Comparison of ENCODE assay signal across 20 cellular contexts in genomic region chr11:99535819-99536218, GRCh38.
DNase-seq lines count a peak whose midpoint lies in the region; ATAC-seq, FAIRE-seq and TF ChIP-seq lines count a peak whose summit lies in the region.
"Had no signal": no experiment of that assay in that cellular context is flagged by ENCODE, and none has a peak within 500 bp of the region (broad histone marks: within the 10 kb centered on the region; RNA-seq: fewer than 3 reads in every experiment).

No MANE protein-coding gene starts in this region.

- intact Hi-C loops in activated CD4-positive, alpha-beta memory T cell treated with anti-CD3 and anti-CD28 coated beads for 36 hours (cut with micrococcal nuclease) = no loop called here
- intact Hi-C loops in pancreas (cut with DNase I) = no loop called here

- H3K27me3 Mint-ChIP-seq in activated CD4-positive, alpha-beta memory T cell treated with anti-CD3 and anti-CD28 coated beads for 36 hours = no peaks in the 10 kb centered on the region
- H3K27me3 Mint-ChIP-seq: activated naive CD8-positive, alpha-beta T cell; natural killer cell treated with Interleukin-12 subunit alpha and Interleukin-12 subunit beta and Interleukin-15 and Interleukin-18, amount 100 ng/mL, for 72 hours; T-helper 17 cell had no signal

- POLR2A ChIA-PET in activated CD4-positive, alpha-beta memory T cell treated with anti-CD3 and anti-CD28 coated beads for 36 hours (lab: Charles Lee) = no interaction called here

- no peak overlapping the region for H3K27ac Mint-ChIP-seq in activated CD4-positive, alpha-beta memory T cell treated with anti-CD3 and anti-CD28 coated beads for 36 hours
- H3K27ac Mint-ChIP-seq: activated naive CD8-positive, alpha-beta T cell; natural killer cell treated with Interleukin-12 subunit alpha and Interleukin-12 subunit beta and Interleukin-15 and Interleukin-18, amount 100 ng/mL, for 72 hours; T-helper 17 cell had no signal

- no peak for DNase-seq in activated CD4-positive, alpha-beta memory T cell treated with anti-CD3 and anti-CD28 coated beads for 36 hours
- DNase-seq in GM13976 (ENCODE audit: low spot score) (no peak), HUDEP-2 (lab: John Stamatoyannopoulos, UW; ENCODE audit: unreplicated experiment in 76 of 76) (no peak), pancreas (no peak)
- DNase-seq: activated CD4-positive, CD25-positive, alpha-beta regulatory T cell treated with anti-CD3 and anti-CD28 coated beads, Interleukin-2, amount 50 U/mL, for 72 hours; activated CD8-positive, alpha-beta memory T cell treated with anti-CD3 and anti-CD28 coated beads, Interleukin-2, amount 50 U/mL, for 48 hours; effector CD4-positive, alpha-beta T cell; HCEC 1CT; NCI-H187; NCI-H748 treated with DMSO at 0.1 percent for 48 hours; T-helper 17 cell had no signal

- peaks cover 12% of the 10 kb centered on the region for H3K9me3 Mint-ChIP-seq in activated CD4-positive, alpha-beta memory T cell treated with anti-CD3 and anti-CD28 coated beads for 36 hours

- 32 to 50% methylated on average over 2 of the region's 2 CpGs for WGBS in pancreas, 2 donors

- H3K4me1 Mint-ChIP-seq in activated CD4-positive, alpha-beta memory T cell treated with anti-CD3 and anti-CD28 coated beads for 36 hours (ENCODE audit: low read depth) = no peaks in the 10 kb centered on the region
- H3K4me1 Mint-ChIP-seq: T-helper 17 cell had no signal

- no peaks in the 10 kb centered on the region for H3K36me3 ChIP-seq in pancreas
- H3K36me3 ChIP-seq: breast epithelium, suprapubic skin had no signal

- H3K4me3 ChIP-seq in pancreas = no peak overlapping the region
- H3K4me3 ChIP-seq: breast epithelium, lung, suprapubic skin had no signal

- H3K4me1 ChIP-seq in pancreas = no peaks in the 10 kb centered on the region
- H3K4me1 ChIP-seq: breast epithelium, suprapubic skin had no signal

- no peak overlapping the region for H3K27ac ChIP-seq in pancreas
- H3K27ac ChIP-seq: breast epithelium, suprapubic skin had no signal

- FAIRE-seq in pancreas (lab: Jason Lieb, UNC) = no peak

- TF ChIP-seq CTCF in GM13976 (IDR thresholded peaks at IDR 0.05; ENCODE audit: borderline replicate concordance, control extremely low read depth, extremely low read depth, insufficient read depth, missing control alignments) (no peak), pancreas (IDR thresholded peaks at IDR 0.05) (no peak)

- no peak overlapping the region for H3K4me3 Mint-ChIP-seq in activated CD4-positive, alpha-beta memory T cell treated with anti-CD3 and anti-CD28 coated beads for 36 hours
- H3K4me3 Mint-ChIP-seq: activated naive CD8-positive, alpha-beta T cell; natural killer cell treated with Interleukin-12 subunit alpha and Interleukin-12 subunit beta and Interleukin-15 and Interleukin-18, amount 100 ng/mL, for 72 hours; T-helper 17 cell had no signal

- H3K27me3 ChIP-seq in pancreas = no peaks in the 10 kb centered on the region
- H3K27me3 ChIP-seq: breast epithelium, suprapubic skin had no signal

- H3K9me3 ChIP-seq in pancreas = no peaks in the 10 kb centered on the region
- H3K9me3 ChIP-seq: breast epithelium, suprapubic skin had no signal

- CTCF ChIA-PET in activated CD4-positive, alpha-beta memory T cell treated with anti-CD3 and anti-CD28 coated beads for 36 hours (lab: Charles Lee) = no interaction called here

- no peaks in the 10 kb centered on the region for H3K36me3 Mint-ChIP-seq in activated CD4-positive, alpha-beta memory T cell treated with anti-CD3 and anti-CD28 coated beads for 36 hours
- H3K36me3 Mint-ChIP-seq: activated naive CD8-positive, alpha-beta T cell had no signal

- ATAC-seq in GM18870 (IDR thresholded peaks at IDR 0.05; ENCODE audit: unreplicated experiment) (peak; percentile 75), GM21528 (IDR thresholded peaks at IDR 0.05; ENCODE audit: low FRiP score, unreplicated experiment) (peak; percentile 80), HG03064 (IDR thresholded peaks at IDR 0.05; ENCODE audit: low read depth, unreplicated experiment) (peak; percentile 71), HG03571 (IDR thresholded peaks at IDR 0.05; ENCODE audit: unreplicated experiment) (peak; percentile 88), pancreas (no peak)
- ATAC-seq: natural killer cell treated with Interleukin-12 subunit alpha and Interleukin-12 subunit beta and Interleukin-15 and Interleukin-18, amount 100 ng/mL, for 72 hours; T-helper 17 cell had no signal

- in situ Hi-C loops in GM13976 (cut with MboI; ENCODE audit: low sequenced_read_pairs, unreplicated experiment) = no loop called here

Comparison
In these comparisons a context has a peak if more than half of its experiments do, and no peak if none do; other contexts are left out.
1. ATAC-seq: peak in GM18870 (single experiment), GM21528 (single experiment), HG03064 (single experiment) and HG03571 (single experiment); none in pancreas (0 of 4).